22 cellular contexts compared by ENCODE assay signal in genomic region chr17:72189781-72190593, GRCh38.
A peak's percentile ranks its signal among the peaks of the same experiment; 100 is the strongest.
DNase-seq lines count a peak whose midpoint lies in the region; ATAC-seq and TF ChIP-seq lines count a peak whose summit lies in the region.
"Had no signal": no experiment of that assay in that cellular context is flagged by ENCODE, and none has a peak within 500 bp of the region (broad histone marks: within the 10 kb centered on the region; RNA-seq: fewer than 3 reads in every experiment).

No MANE protein-coding gene starts in this region.

- H3K4me3 ChIP-seq in right cardiac atrium (ENCODE audit: low read length) (no peak overlapping the region), fibroblast of pulmonary artery (replicated peaks; ENCODE audit: low read depth, low read length) (no peak overlapping the region)
- H3K4me3 ChIP-seq: GM23248, left lung, Peyer's patch, SJSA1 had no signal

- H3K27me3 ChIP-seq in right cardiac atrium (ENCODE audit: control insufficient read depth, insufficient read depth) = no peaks in the 10 kb centered on the region
- H3K27me3 ChIP-seq: left lung, Peyer's patch, SJSA1 had no signal

- peaks cover 6% of the 10 kb centered on the region for H3K4me1 ChIP-seq in right cardiac atrium (ENCODE audit: control insufficient read depth, insufficient read depth, low read length)
- H3K4me1 ChIP-seq: left lung, Peyer's patch, SJSA1 had no signal

- H3K9me3 ChIP-seq in right cardiac atrium (ENCODE audit: control insufficient read depth, low read length) = no peaks in the 10 kb centered on the region
- H3K9me3 ChIP-seq: Peyer's patch had no signal

- no peak for DNase-seq in right cardiac atrium
- no peak for DNase-seq in Right ventricle myocardium inferior (ENCODE audit: missing footprints)
- peak; percentile 92 for DNase-seq in NCI-H2196 treated with DMSO at 0.1 percent for 48 hours (lab: John Stamatoyannopoulos, UW; ENCODE audit: unreplicated experiment)
- DNase-seq in fibroblast of pulmonary artery (ENCODE audit: low read depth) = peak; percentile 68
- no peak for DNase-seq in NCI-H2081 (lab: John Stamatoyannopoulos, UW)
- DNase-seq in stimulated activated CD8-positive, alpha-beta memory T cell treated with anti-CD3 and anti-CD28 coated beads, Interleukin-4, amount 100 ng/mL, for 48 hours = no peak
- no peak for DNase-seq in kidney tubule cell (ENCODE audit: low spot score)
- DNase-seq: activated CD4-positive, alpha-beta T cell treated with anti-CD3 and anti-CD28 coated beads for 36 hours; activated naive CD4-positive, alpha-beta T cell treated with anti-CD3 and anti-CD28 coated beads, Interleukin-2, amount 10 ng/mL, durations not matched to agents 7 days and 5 days; activated T-cell treated with anti-CD3 and anti-CD28 coated beads, Interleukin-2, amount 50 U/mL, for 48 hours; anterior cingulate cortex; caudate nucleus; CD4-positive, alpha-beta memory T cell; GM23248; left lung; naive thymus-derived CD8-positive, alpha-beta T cell; NCI-H1105; NCI-H2227 treated with DMSO at 0.1 percent for 48 hours; Peyer's patch; posterior cingulate gyrus; substantia nigra had no signal

- intact Hi-C loops in right cardiac atrium (cut with DNase I) = loop anchor here in 2 of 4 donors (5.0 kb wide), 1 partner anchor 68 kb away; the partner anchor contains the start of gene SOX9 (in 2 of the 2)
- intact Hi-C loops in Right ventricle myocardium inferior (cut with DNase I) = loop anchor here (10.0 kb wide), 1 partner anchor 105 kb away; no protein-coding TSS in a partner anchor

- 67% methylated on average over 5 of the region's 5 CpGs for WGBS in right cardiac atrium

- no peak for ATAC-seq in right cardiac atrium
- ATAC-seq in Right ventricle myocardium inferior = no peak
- ATAC-seq: activated CD4-positive, alpha-beta T cell treated with anti-CD3 and anti-CD28 coated beads for 36 hours; left lung; naive thymus-derived CD8-positive, alpha-beta T cell had no signal

- TF ChIP-seq CTCF in fibroblast of pulmonary artery (IDR thresholded peaks at IDR 0.05; ENCODE audit: low read length, missing control alignments) = no peak

- peak overlapping the region; percentile 51 for H3K27ac ChIP-seq in right cardiac atrium (ENCODE audit: low read length)
- H3K27ac ChIP-seq: GM23248, left lung, Peyer's patch, SJSA1 had no signal

Comparison
In these comparisons a context has a peak if more than half of its experiments do, and no peak if none do; other contexts are left out.
1. DNase-seq: peak in NCI-H2196 treated with DMSO at 0.1 percent for 48 hours (single experiment) and fibroblast of pulmonary artery (single experiment); none in right cardiac atrium (0 of 3), Right ventricle myocardium inferior (single experiment), NCI-H2081 (0 of 2), stimulated activated CD8-positive, alpha-beta memory T cell treated with anti-CD3 and anti-CD28 coated beads, Interleukin-4, amount 100 ng/mL, for 48 hours (single experiment) and kidney tubule cell (single experiment).